Comparison of ENCODE assay signal across 15 cellular contexts in genomic region chr2:10039658-10040410, GRCh38. TPM values are rescaled to one million over a fixed set of nuclear protein-coding genes. Genes with fewer than 3 reads are reported as not detected.
DNase-seq lines count a peak whose midpoint lies in the region; ATAC-seq, FAIRE-seq and TF ChIP-seq lines count a peak whose summit lies in the region.
"Had no signal": no experiment of that assay in that cellular context is flagged by ENCODE, and none has a peak within 500 bp of the region (broad histone marks: within the 10 kb centered on the region; RNA-seq: fewer than 3 reads in every experiment).

No MANE protein-coding gene starts in this region.

- no peak for DNase-seq in RWPE1 (ENCODE audit: low spot score)
- no peak for DNase-seq in esophagus muscularis mucosa (ENCODE audit: extremely low spot score)
- DNase-seq in mesenchymal stem cell = no peak
- DNase-seq in suprapubic skin (ENCODE audit: low spot score in 2 of 2) = no peak
- DNase-seq in COR-L47 (lab: John Stamatoyannopoulos, UW) = no peak
- no peak for DNase-seq in GM12891 (ENCODE audit: insufficient read length, low spot score)
- DNase-seq: activated CD4-positive, alpha-beta T cell treated with anti-CD3 and anti-CD28 coated beads for 1 hour; DMS53; IMR-90; NCI-H187; ovary had no signal

- H3K4me2 ChIP-seq in mesenchymal stem cell (ENCODE audit: low read length, poor library complexity, severe bottlenecking) = no peak overlapping the region

- CTCF ChIA-PET in RWPE1 (lab: Yijun Ruan, JAX) = no interaction called here

- peaks cover 1% of the 10 kb centered on the region for H3K79me1 ChIP-seq in mesenchymal stem cell (replicated peaks; ENCODE audit: low read length, poor library complexity, severe bottlenecking)

- H3K27ac ChIP-seq in RWPE1 (peak overlapping the region; percentile 96), esophagus muscularis mucosa (replicated peaks in 1 of 4) (peak overlapping the region; percentile 28 to 98 (median 95)), mesenchymal stem cell (ENCODE audit: low read length, poor library complexity, severe bottlenecking) (no peak overlapping the region), suprapubic skin (peak overlapping the region; percentile 16)
- H3K27ac ChIP-seq: cardiac muscle cell, ovary had no signal

- H2AK5ac ChIP-seq in mesenchymal stem cell (ENCODE audit: low read length, severe bottlenecking) = peak overlapping the region; percentile 11

- H3K36me3 ChIP-seq in esophagus muscularis mucosa (no peaks in the 10 kb centered on the region), mesenchymal stem cell (ENCODE audit: control insufficient read depth in 1 of 2, insufficient read depth in 2 of 2, low read depth in 1 of 2, low read length in 2 of 2) (no peaks in the 10 kb centered on the region), suprapubic skin (no peaks in the 10 kb centered on the region)
- H3K36me3 ChIP-seq: cardiac muscle cell, ovary had no signal

- intact Hi-C loops in esophagus muscularis mucosa (cut with DNase I) = loop anchor here (2.0 kb wide), 1 partner anchor 57 kb away; no protein-coding TSS in a partner anchor

- H3K18ac ChIP-seq in mesenchymal stem cell (ENCODE audit: low read depth in 1 of 2, low read length in 2 of 2) = no peak overlapping the region

- no peak for FAIRE-seq in GM12891 (lab: Jason Lieb, UNC)
- FAIRE-seq: GM12892 had no signal

- H3K27me3 ChIP-seq in esophagus muscularis mucosa = no peaks in the 10 kb centered on the region
- H3K27me3 ChIP-seq in mesenchymal stem cell (ENCODE audit: control insufficient read depth in 1 of 2, insufficient read depth in 1 of 2, low read length in 2 of 2) = no peaks in the 10 kb centered on the region
- no peaks in the 10 kb centered on the region for H3K27me3 ChIP-seq in suprapubic skin
- H3K27me3 ChIP-seq: cardiac muscle cell, ovary had no signal

- H3K4me3 ChIP-seq in esophagus muscularis mucosa (no peak overlapping the region), mesenchymal stem cell (ENCODE audit: insufficient read depth in 1 of 2, low read depth in 1 of 2, low read length in 2 of 2) (no peak overlapping the region), suprapubic skin (no peak overlapping the region)
- H3K4me3 ChIP-seq: cardiac muscle cell, ovary had no signal

- 74% methylated on average over 16 of the region's 16 CpGs for WGBS in esophagus muscularis mucosa
- WGBS in mesenchymal stem cell = 89% methylated on average over 15 of the region's 16 CpGs
- 48% methylated on average over 16 of the region's 16 CpGs for WGBS in suprapubic skin

- no peak overlapping the region for H2BK120ac ChIP-seq in mesenchymal stem cell (ENCODE audit: low read depth, low read length)

- TF ChIP-seq EP300 in esophagus muscularis mucosa (IDR thresholded peaks at IDR 0.05) = no peak
- no peak for TF ChIP-seq EP300 in suprapubic skin (IDR thresholded peaks at IDR 0.05)

- no peak overlapping the region for H3K4ac ChIP-seq in mesenchymal stem cell (ENCODE audit: low read depth in 1 of 2, low read length in 2 of 2)

- H3K23ac ChIP-seq in mesenchymal stem cell (ENCODE audit: low read length in 2 of 2) = peak overlapping the region in 1 of 2 experiments; percentile 30

- H3K9me3 ChIP-seq in esophagus muscularis mucosa = no peaks in the 10 kb centered on the region
- no peaks in the 10 kb centered on the region for H3K9me3 ChIP-seq in mesenchymal stem cell (ENCODE audit: control insufficient read depth, low read length)
- H3K9me3 ChIP-seq in suprapubic skin = no peaks in the 10 kb centered on the region
- H3K9me3 ChIP-seq: ovary had no signal

- ATAC-seq in GM18868 (IDR thresholded peaks at IDR 0.05; ENCODE audit: unreplicated experiment) = no peak
- ATAC-seq: esophagus mucosa had no signal

- H4K8ac ChIP-seq in mesenchymal stem cell (ENCODE audit: low read length) = no peak overlapping the region

- no peak overlapping the region for H3K14ac ChIP-seq in mesenchymal stem cell (ENCODE audit: low read length in 2 of 2)

- TF ChIP-seq POLR2A in esophagus muscularis mucosa (IDR thresholded peaks at IDR 0.05; ENCODE audit: low read depth) (no peak), suprapubic skin (IDR thresholded peaks at IDR 0.05) (no peak), GM12891 (IDR thresholded peaks at IDR 0.05; ENCODE audit: low read depth, low read length) (no peak)

- H3K9ac ChIP-seq in mesenchymal stem cell (ENCODE audit: low read length) = no peak overlapping the region

- POLR2A ChIA-PET in RWPE1 (lab: Yijun Ruan, JAX; ENCODE audit: low non-redundant PET) = no interaction called here

- no peak overlapping the region for H2BK5ac ChIP-seq in mesenchymal stem cell (ENCODE audit: low read depth, low read length, poor library complexity, severe bottlenecking)

- no peak overlapping the region for H4K91ac ChIP-seq in mesenchymal stem cell (ENCODE audit: low read length)

- no peak overlapping the region for H2AFZ ChIP-seq in mesenchymal stem cell (ENCODE audit: low read depth, low read length)

- H3K4me1 ChIP-seq in esophagus muscularis mucosa (peaks cover 75 to 84% (median 81%) of the 10 kb centered on the region in 4 donors), mesenchymal stem cell (ENCODE audit: control insufficient read depth, insufficient read depth, low read depth, low read length) (peaks cover 25% of the 10 kb centered on the region), suprapubic skin (peaks cover 74% of the 10 kb centered on the region)

- TF ChIP-seq CTCF in RWPE1 (conservative IDR thresholded peaks at IDR 0.05; ENCODE audit: low read depth) = no peak
- TF ChIP-seq CTCF in esophagus muscularis mucosa (IDR thresholded peaks at IDR 0.05) = peak in 1 of 3 experiments; percentile 6
- no peak for TF ChIP-seq CTCF in suprapubic skin (IDR thresholded peaks at IDR 0.05)

- H2BK15ac ChIP-seq in mesenchymal stem cell (ENCODE audit: low read depth, poor library complexity, severe bottlenecking) = no peak overlapping the region

- H2BK12ac ChIP-seq in mesenchymal stem cell (ENCODE audit: low read length in 2 of 2) = no peak overlapping the region

TF ChIP-seq in GM12891, 5 proteins besides CTCF, POLR2A, EP300 and RAD21:
- TF ChIP-seq TAF1 (IDR thresholded peaks at IDR 0.05; ENCODE audit: low read depth, low read length) = no peak
- no peak for TF ChIP-seq PAX5 (IDR thresholded peaks at IDR 0.05; ENCODE audit: insufficient read depth, low read length, severe bottlenecking)
- TF ChIP-seq SPI1 (IDR thresholded peaks at IDR 0.05; ENCODE audit: low read depth, low read length) = no peak
- no peak for TF ChIP-seq POLR2AphosphoS5 (IDR thresholded peaks at IDR 0.05; ENCODE audit: low read depth, low read length)
- TF ChIP-seq POU2F2 (IDR thresholded peaks at IDR 0.05; ENCODE audit: low read depth, low read length) = no peak

RNA-seq across cellular contexts. Expression of gene KLF11, which starts 3.5 kb away (rescaled TPM):
- total RNA-seq in esophagus muscularis mucosa = 10 to 100 TPM; 15.8 to 51.6 (median 33.9) TPM
- polyA plus RNA-seq in mesenchymal stem cell (2013, experiment 1 of 2) = 7.2 TPM
- polyA plus RNA-seq in mesenchymal stem cell (2013, experiment 2 of 2) = 7.1 TPM
- total RNA-seq in suprapubic skin = 10 to 100 TPM; 48.6 to 81.6 (median 58.8) TPM
- polyA plus RNA-seq in GM12891 (2012; ENCODE audit: low read depth, missing spikeins) = 0.24 TPM

RNA-seq across cellular contexts. Expression of gene CYS1, which starts 40.4 kb away (rescaled TPM):
- 10 to 100 TPM; 16.9 to 56.4 (median 35.4) TPM for total RNA-seq in esophagus muscularis mucosa
- 0.22 TPM for polyA plus RNA-seq in mesenchymal stem cell (2013, experiment 1 of 2)
- 0.34 TPM for polyA plus RNA-seq in mesenchymal stem cell (2013, experiment 2 of 2)
- 1 to 10 TPM in 1 of 4 donors, under 1 TPM in 1, not detected in 2; 0.32 to 1.8 TPM for total RNA-seq in suprapubic skin
- polyA plus RNA-seq in GM12891 (2012; ENCODE audit: low read depth, missing spikeins) = 2.9 TPM

Comparison
In these comparisons a context has a peak if more than half of its experiments do, and no peak if none do; other contexts are left out.
1. RNA of gene CYS1, which starts 40.4 kb away (total RNA-seq): 16.9 to 56.4 TPM in esophagus muscularis mucosa; 0.32 to 1.8 TPM in suprapubic skin; every median in the first group is over 4 times any median in the second.